8 cellular contexts compared by ENCODE assay signal in genomic region chr7:6615853-6616555, GRCh38.
DNase-seq lines count a peak whose midpoint lies in the region; ATAC-seq lines count a peak whose summit lies in the region.

No MANE protein-coding gene starts in this region.

- peak overlapping the region; percentile 43 to 71 (median 59) for H3K4me3 ChIP-seq in BLaER1 treated with 17β-estradiol and CSF1 and Interleukin-3, amounts not matched to agents 10 nM and 100 nM
- H3K4me3 ChIP-seq in duodenal mucosa (ENCODE audit: low read depth in 1 of 2, low read length in 2 of 2) (peak overlapping the region; percentile 29 to 55), mucosa of stomach (ENCODE audit: low read length) (no peak overlapping the region)

- H3K9ac ChIP-seq in BLaER1 treated with 17β-estradiol and CSF1 and Interleukin-3, amounts not matched to agents 10 nM and 100 nM: peak overlapping the region; percentile 15 to 72 (median 57); a peak in 15 of 22 replicates
- peak overlapping the region in 1 of 2 donors; percentile 25 for H3K9ac ChIP-seq in duodenal mucosa (ENCODE audit: low read depth in 1 of 2, low read length in 2 of 2)
- peak overlapping the region; percentile 22 for H3K9ac ChIP-seq in mucosa of stomach (ENCODE audit: low read length)

- DNase-seq in NCI-H345 (lab: John Stamatoyannopoulos, UW) (peak; percentile 29), GDM1 (lab: John Stamatoyannopoulos, UW) (no peak), KBM-7 (no peak)

- H4K20me1 ChIP-seq in BLaER1 treated with 17β-estradiol and CSF1 and Interleukin-3, amounts not matched to agents 10 nM and 100 nM: peaks cover 0 to 40% (median 5%) of the 10 kb centered on the region in 11 experiments; a peak in 9 of 22 replicates

- no peaks in the 10 kb centered on the region for H3K9me3 ChIP-seq in BLaER1 treated with 17β-estradiol and CSF1 and Interleukin-3, amounts not matched to agents 10 nM and 100 nM (replicated peaks in 1 of 11)
- H3K9me3 ChIP-seq in duodenal mucosa (ENCODE audit: control insufficient read depth in 1 of 2, low read length in 2 of 2) (no peaks in the 10 kb centered on the region), mucosa of stomach (ENCODE audit: control insufficient read depth, low read length) (no peaks in the 10 kb centered on the region)

- peaks cover 19 to 46% (median 34%) of the 10 kb centered on the region in 10 experiments for H3K4me1 ChIP-seq in BLaER1 treated with 17β-estradiol and CSF1 and Interleukin-3, amounts not matched to agents 10 nM and 100 nM
- peaks cover 9 to 12% of the 10 kb centered on the region in 2 donors for H3K4me1 ChIP-seq in duodenal mucosa (ENCODE audit: control insufficient read depth in 1 of 2, insufficient read depth in 2 of 2, low read length in 2 of 2)
- H3K4me1 ChIP-seq in mucosa of stomach (ENCODE audit: control insufficient read depth, insufficient read depth, low read length): no peaks in the 10 kb centered on the region

- peak overlapping the region; percentile 78 to 91 (median 88) for H3K4me2 ChIP-seq in BLaER1 treated with 17β-estradiol and CSF1 and Interleukin-3, amounts not matched to agents 10 nM and 100 nM

- ATAC-seq in HG03565 (IDR thresholded peaks at IDR 0.05; ENCODE audit: unreplicated experiment) (no peak), HG02588 (IDR thresholded peaks at IDR 0.05; ENCODE audit: unreplicated experiment) (no peak)

- peak overlapping the region in 1 of 11 experiments; percentile 31; a peak in 1 of 22 replicates for H3K27ac ChIP-seq in BLaER1 treated with 17β-estradiol and CSF1 and Interleukin-3, amounts not matched to agents 10 nM and 100 nM
- H3K27ac ChIP-seq in duodenal mucosa (ENCODE audit: low read depth, low read length): no peak overlapping the region

- in situ Hi-C loops in KBM-7 (cut with MboI; ENCODE audit: low pct_unique_long_range_greater_than_20kb, low sequenced_read_pairs): no loop called here

- peaks cover 49 to 70% (median 62%) of the 10 kb centered on the region in 11 experiments for H3K27me3 ChIP-seq in BLaER1 treated with 17β-estradiol and CSF1 and Interleukin-3, amounts not matched to agents 10 nM and 100 nM
- H3K27me3 ChIP-seq in duodenal mucosa (ENCODE audit: control insufficient read depth in 1 of 2, insufficient read depth in 2 of 2, low read length in 2 of 2): peaks cover 15% of the 10 kb centered on the region in 2 donors
- H3K27me3 ChIP-seq in mucosa of stomach (ENCODE audit: control insufficient read depth, insufficient read depth, low read length): peaks cover 24% of the 10 kb centered on the region

- 0 out of 22 replicates have a peak, but pooled peaks cover 0 to under 1% (median 0%) of the 10 kb centered on the region in 11 experiments for H3K36me3 ChIP-seq in BLaER1 treated with 17β-estradiol and CSF1 and Interleukin-3, amounts not matched to agents 10 nM and 100 nM
- no peaks in the 10 kb centered on the region for H3K36me3 ChIP-seq in duodenal mucosa (ENCODE audit: control insufficient read depth in 1 of 2, insufficient read depth in 2 of 2, low read length in 2 of 2)
- H3K36me3 ChIP-seq in mucosa of stomach (ENCODE audit: control insufficient read depth, insufficient read depth, low read length): no peaks in the 10 kb centered on the region
